ENCODE assay signal across 10 cellular contexts in the genomic region with DNA sequence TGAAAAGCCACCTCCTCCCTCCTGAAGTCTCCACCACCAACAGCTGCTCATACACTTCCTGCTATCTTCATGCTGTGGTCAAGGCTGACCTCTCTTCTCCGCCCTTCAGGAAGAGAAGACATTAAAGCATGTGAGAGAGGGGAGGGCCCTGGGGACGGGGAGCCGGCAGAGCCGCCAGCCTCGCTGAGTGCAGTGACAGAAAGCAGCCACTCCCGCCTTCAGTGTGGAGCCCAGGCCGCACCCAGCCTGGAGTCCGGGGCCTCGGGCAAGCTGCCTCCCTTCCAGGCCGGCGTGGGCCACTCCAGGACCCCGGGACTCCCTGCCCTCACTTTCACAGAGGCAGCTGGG.
DNase-seq lines count a peak whose midpoint lies in the region; ATAC-seq and TF ChIP-seq lines count a peak whose summit lies in the region.
"Had no signal": no experiment of that assay in that cellular context is flagged by ENCODE, and none has a peak within 500 bp of the region (broad histone marks: within the 10 kb centered on the region; RNA-seq: fewer than 3 reads in every experiment).

No MANE protein-coding gene starts in this region.

- DNase-seq in GF-D8 (lab: John Stamatoyannopoulos, UW), result peak; percentile 56
- peak; percentile 81 for DNase-seq in NOMO-1 treated with DMSO at 0.1 percent for 48 hours (lab: John Stamatoyannopoulos, UW; ENCODE audit: unreplicated experiment)
- no peak for DNase-seq in sigmoid colon
- DNase-seq in CD8-positive, alpha-beta T cell, result no peak
- no peak for DNase-seq in LoVo (ENCODE audit: low spot score)
- no peak for DNase-seq in breast epithelium (ENCODE audit: low spot score in 2 of 2)
- no peak for DNase-seq in activated T-cell treated with anti-CD3 and anti-CD28 coated beads, Interleukin-2, amount 50 U/mL, for 72 hours

- intact Hi-C loops in sigmoid colon (cut with DNase I), result no loop called here
- intact Hi-C loops in CD8-positive, alpha-beta T cell (cut with DNase I, micrococcal nuclease), result no loop called here
- intact Hi-C loops in breast epithelium (cut with DNase I; ENCODE audit: low total_unique reads), result no loop called here

- H3K4me3 Mint-ChIP-seq in CD8-positive, alpha-beta T cell, result no peak overlapping the region
- no peak overlapping the region for H3K4me3 Mint-ChIP-seq in activated T-cell treated with anti-CD3 and anti-CD28 coated beads, Interleukin-2, amount 50 U/mL, for 72 hours
- H3K4me3 Mint-ChIP-seq: activated naive CD4-positive, alpha-beta T cell treated with anti-CD3 and anti-CD28 coated beads, Interleukin-2, amount 50 U/mL, for 24 hours; neural crest cell had no signal

- no peaks in the 10 kb centered on the region for H3K9me3 Mint-ChIP-seq in CD8-positive, alpha-beta T cell
- H3K9me3 Mint-ChIP-seq in activated T-cell treated with anti-CD3 and anti-CD28 coated beads, Interleukin-2, amount 50 U/mL, for 72 hours, result peaks cover 0 to 2% of the 10 kb centered on the region in 2 donors
- H3K9me3 Mint-ChIP-seq: activated naive CD4-positive, alpha-beta T cell treated with anti-CD3 and anti-CD28 coated beads, Interleukin-2, amount 50 U/mL, for 24 hours; neural crest cell had no signal

- H3K36me3 Mint-ChIP-seq in CD8-positive, alpha-beta T cell, result no peaks in the 10 kb centered on the region
- H3K36me3 Mint-ChIP-seq in activated T-cell treated with anti-CD3 and anti-CD28 coated beads, Interleukin-2, amount 50 U/mL, for 72 hours (ENCODE audit: insufficient read depth in 2 of 2), result no peaks in the 10 kb centered on the region
- H3K36me3 Mint-ChIP-seq: activated naive CD4-positive, alpha-beta T cell treated with anti-CD3 and anti-CD28 coated beads, Interleukin-2, amount 50 U/mL, for 24 hours had no signal

- TF ChIP-seq CTCF in gastroesophageal sphincter (IDR thresholded peaks at IDR 0.05) (no peak), sigmoid colon (IDR thresholded peaks at IDR 0.05) (no peak), breast epithelium (IDR thresholded peaks at IDR 0.05) (no peak)
- no peak for TF ChIP-seq CTCF in CD8-positive, alpha-beta T cell (IDR thresholded peaks at IDR 0.05)

- H3K4me1 ChIP-seq in gastroesophageal sphincter, result peaks cover 0 to 16% (median 15%) of the 10 kb centered on the region in 3 donors
- H3K4me1 ChIP-seq in sigmoid colon, result no peaks in the 10 kb centered on the region
- H3K4me1 ChIP-seq in CD8-positive, alpha-beta T cell (ENCODE audit: insufficient read depth, low read length), result peaks cover 15% of the 10 kb centered on the region
- H3K4me1 ChIP-seq in breast epithelium, result no peaks in the 10 kb centered on the region

- H3K4me3 ChIP-seq in gastroesophageal sphincter (no peak overlapping the region), sigmoid colon (no peak overlapping the region), breast epithelium (no peak overlapping the region)
- H3K4me3 ChIP-seq in CD8-positive, alpha-beta T cell (ENCODE audit: low read depth, low read length), result no peak overlapping the region

- no peak for TF ChIP-seq EP300 in gastroesophageal sphincter (IDR thresholded peaks at IDR 0.05)
- TF ChIP-seq EP300 in sigmoid colon (IDR thresholded peaks at IDR 0.05), result no peak

- WGBS in gastroesophageal sphincter (ENCODE audit: low coverage in 1 of 2), 2 donors, result 80% methylated on average over 1 of the region's 12 CpGs; no CpG with 5 or more reads in 1 of the 2 donors
- 3 to 30% methylated on average over 12 of the region's 12 CpGs for WGBS in sigmoid colon, 2 donors

- POLR2A ChIA-PET in CD8-positive, alpha-beta T cell (lab: Charles Lee), result interaction anchor here (1.8 kb wide), 1 partner anchor 94 kb away, joined by 7 read pairs; a partner anchor contains a TSS

- H3K4me1 Mint-ChIP-seq in CD8-positive, alpha-beta T cell (ENCODE audit: low read depth), result peaks cover 16% of the 10 kb centered on the region
- H3K4me1 Mint-ChIP-seq in activated T-cell treated with anti-CD3 and anti-CD28 coated beads, Interleukin-2, amount 50 U/mL, for 72 hours (ENCODE audit: low read depth), result peaks cover 2% of the 10 kb centered on the region

- ATAC-seq in gastroesophageal sphincter, result peak; percentile 29
- no peak for ATAC-seq in CD8-positive, alpha-beta T cell
- no peak for ATAC-seq in activated T-cell treated with anti-CD3 and anti-CD28 coated beads, Interleukin-2, amount 50 U/mL, for 72 hours (replicated peaks in 1 of 2)

- peak overlapping the region in 3 of 4 donors; percentile 51 to 68 (median 57) for H3K27ac ChIP-seq in gastroesophageal sphincter
- H3K27ac ChIP-seq in sigmoid colon, result peak overlapping the region; percentile 11 to 32 (median 24)
- no peak overlapping the region for H3K27ac ChIP-seq in CD8-positive, alpha-beta T cell (ENCODE audit: low read depth, low read length)
- peak overlapping the region in 1 of 2 donors; percentile 66 for H3K27ac ChIP-seq in breast epithelium

- H3K27me3 Mint-ChIP-seq in CD8-positive, alpha-beta T cell (ENCODE audit: low read depth), result no peaks in the 10 kb centered on the region
- no peaks in the 10 kb centered on the region for H3K27me3 Mint-ChIP-seq in activated T-cell treated with anti-CD3 and anti-CD28 coated beads, Interleukin-2, amount 50 U/mL, for 72 hours (ENCODE audit: low read depth)
- H3K27me3 Mint-ChIP-seq: activated naive CD4-positive, alpha-beta T cell treated with anti-CD3 and anti-CD28 coated beads, Interleukin-2, amount 50 U/mL, for 24 hours had no signal

- H3K9me3 ChIP-seq in gastroesophageal sphincter (no peaks in the 10 kb centered on the region), sigmoid colon (no peaks in the 10 kb centered on the region), breast epithelium (no peaks in the 10 kb centered on the region)
- H3K9me3 ChIP-seq in CD8-positive, alpha-beta T cell (ENCODE audit: low read length), result no peaks in the 10 kb centered on the region

- CTCF ChIA-PET in CD8-positive, alpha-beta T cell (lab: Charles Lee), result interaction anchor here (0.8 kb wide), 1 partner anchor 14 kb away, joined by 3 read pairs; no protein-coding TSS in a partner anchor

- H3K36me3 ChIP-seq in gastroesophageal sphincter (no peaks in the 10 kb centered on the region), sigmoid colon (no peaks in the 10 kb centered on the region), breast epithelium (no peaks in the 10 kb centered on the region)
- H3K36me3 ChIP-seq in CD8-positive, alpha-beta T cell (ENCODE audit: insufficient read depth, low read length), result no peaks in the 10 kb centered on the region

- TF ChIP-seq POLR2A in gastroesophageal sphincter (IDR thresholded peaks at IDR 0.05) (no peak), sigmoid colon (IDR thresholded peaks at IDR 0.05) (peak in 1 of 2 donors; percentile 24), breast epithelium (IDR thresholded peaks at IDR 0.05) (no peak)

- H3K27me3 ChIP-seq in gastroesophageal sphincter, result no peaks in the 10 kb centered on the region
- H3K27me3 ChIP-seq in sigmoid colon, result no peaks in the 10 kb centered on the region
- H3K27me3 ChIP-seq in CD8-positive, alpha-beta T cell (ENCODE audit: insufficient read depth, low read length), result no peaks in the 10 kb centered on the region
- H3K27me3 ChIP-seq in breast epithelium, result no peaks in the 10 kb centered on the region

- no peak overlapping the region for H3K27ac Mint-ChIP-seq in CD8-positive, alpha-beta T cell
- no peak overlapping the region for H3K27ac Mint-ChIP-seq in activated T-cell treated with anti-CD3 and anti-CD28 coated beads, Interleukin-2, amount 50 U/mL, for 72 hours
- H3K27ac Mint-ChIP-seq: activated naive CD4-positive, alpha-beta T cell treated with anti-CD3 and anti-CD28 coated beads, Interleukin-2, amount 50 U/mL, for 24 hours had no signal

Comparison
In these comparisons a context has a peak if more than half of its experiments do, and no peak if none do; other contexts are left out.
1. DNase-seq: peak in GF-D8 (single experiment) and NOMO-1 treated with DMSO at 0.1 percent for 48 hours (single experiment); none in sigmoid colon (single experiment), CD8-positive, alpha-beta T cell (0 of 7), LoVo (single experiment), breast epithelium (0 of 2) and activated T-cell treated with anti-CD3 and anti-CD28 coated beads, Interleukin-2, amount 50 U/mL, for 72 hours (0 of 2).